18 cellular contexts compared by ENCODE assay signal in genomic region chr1:110877776-110878175, GRCh38. TPM values are rescaled to one million over a fixed set of nuclear protein-coding genes. Genes with fewer than 3 reads are reported as not detected.
DNase-seq lines count a peak whose midpoint lies in the region; ATAC-seq and TF ChIP-seq lines count a peak whose summit lies in the region.
"Had no signal": no experiment of that assay in that cellular context is flagged by ENCODE, and none has a peak within 500 bp of the region (broad histone marks: within the 10 kb centered on the region; RNA-seq: fewer than 3 reads in every experiment).

No MANE protein-coding gene starts in this region.

- H3K9me3 ChIP-seq in DND-41 (ENCODE audit: insufficient read depth, low read length, severe bottlenecking) (no peaks in the 10 kb centered on the region), Loucy (ENCODE audit: insufficient read depth, low read depth, low read length) (no peaks in the 10 kb centered on the region), neutrophil (no peaks in the 10 kb centered on the region), thyroid gland (no peaks in the 10 kb centered on the region)
- H3K9me3 ChIP-seq: tibial artery had no signal

- 80 to 88% methylated on average over 8 of the region's 8 CpGs for WGBS in thyroid gland, 2 donors

- H3K27me3 ChIP-seq in DND-41 (ENCODE audit: insufficient read depth, low read length, poor library complexity) (no peaks in the 10 kb centered on the region), Loucy (ENCODE audit: insufficient read depth, low read length, poor library complexity, severe bottlenecking) (no peaks in the 10 kb centered on the region), neutrophil (no peaks in the 10 kb centered on the region), thyroid gland (no peaks in the 10 kb centered on the region)
- H3K27me3 ChIP-seq: tibial artery had no signal

- H2AFZ ChIP-seq in DND-41 (ENCODE audit: low read depth, low read length), result no peak overlapping the region
- no peak overlapping the region for H2AFZ ChIP-seq in Loucy (ENCODE audit: low read length)

- no peak for DNase-seq in DND-41
- DNase-seq in activated naive CD4-positive, alpha-beta T cell treated with anti-CD3 and anti-CD28 coated beads, Interleukin-2, amount 50 U/mL, for 72 hours (ENCODE audit: low spot score in 2 of 2), result no peak
- no peak for DNase-seq in thyroid gland
- DNase-seq: mesendoderm; NCI-H2029 treated with DMSO at 0.1 percent for 48 hours; NCI-H524 treated with DMSO at 0.1 percent for 48 hours; right cardiac atrium; stimulated activated CD4-positive, alpha-beta T cell treated with anti-CD3 and anti-CD28 coated beads, Interleukin-1b, Interleukin-23, amount 100 ng/mL, for 48 hours; tibial artery; WERI-Rb-1 had no signal

- H4K20me1 ChIP-seq in DND-41 (ENCODE audit: insufficient read depth, low read length) (peaks cover 13% of the 10 kb centered on the region; the same call in 1 of the 2 replicates), Loucy (ENCODE audit: insufficient read depth, low read length, poor library complexity, severe bottlenecking) (peaks cover 42% of the 10 kb centered on the region)

- no peak overlapping the region for H3K4me3 ChIP-seq in DND-41 (ENCODE audit: low read depth in 1 of 2, low read length in 2 of 2)
- peak overlapping the region; percentile 88 for H3K4me3 ChIP-seq in Loucy (ENCODE audit: low read length, poor library complexity, severe bottlenecking)
- H3K4me3 ChIP-seq in neutrophil (ENCODE audit: low read depth in 1 of 2, low read length in 1 of 2), result no peak overlapping the region
- H3K4me3 ChIP-seq in thyroid gland (replicated peaks in 1 of 3), result no peak overlapping the region
- H3K4me3 ChIP-seq: coronary artery, tibial artery had no signal

- TF ChIP-seq POLR2A in thyroid gland (IDR thresholded peaks at IDR 0.05), result no peak

- H3K36me3 ChIP-seq in DND-41 (ENCODE audit: insufficient read depth, low read length) (peaks cover 6% of the 10 kb centered on the region), Loucy (ENCODE audit: insufficient read depth, low read length) (no peaks in the 10 kb centered on the region), neutrophil (peaks cover 30% of the 10 kb centered on the region), thyroid gland (no peaks in the 10 kb centered on the region)
- H3K36me3 ChIP-seq: tibial artery, WERI-Rb-1 had no signal

- H3F3A ChIP-seq in Loucy (ENCODE audit: low read depth), result peaks cover 7% of the 10 kb centered on the region

- H3K9ac ChIP-seq in DND-41 (ENCODE audit: low read depth, low read length) (no peak overlapping the region), Loucy (ENCODE audit: low read depth, low read length, poor library complexity, severe bottlenecking) (peak overlapping the region; percentile 83)

- H3K4me2 ChIP-seq in DND-41 (ENCODE audit: insufficient read depth, low read length) (peak overlapping the region; percentile 25; the same call in 1 of the 2 replicates), Loucy (ENCODE audit: low read depth, low read length, poor library complexity, severe bottlenecking) (peak overlapping the region; percentile 95)

- no peaks in the 10 kb centered on the region for H3K9me3 Mint-ChIP-seq in activated naive CD4-positive, alpha-beta T cell treated with anti-CD3 and anti-CD28 coated beads, Interleukin-2, amount 50 U/mL, for 72 hours

- intact Hi-C loops in thyroid gland (cut with DNase I), result no loop called here

- no peak for TF ChIP-seq CTCF in DND-41 (IDR thresholded peaks at IDR 0.05; ENCODE audit: borderline replicate concordance, extremely low read depth, low read length, poor library complexity, severe bottlenecking)
- no peak for TF ChIP-seq CTCF in Loucy (conservative IDR thresholded peaks at IDR 0.05; ENCODE audit: low read length)
- no peak for TF ChIP-seq CTCF in neutrophil (IDR thresholded peaks at IDR 0.05)
- no peak for TF ChIP-seq CTCF in thyroid gland (IDR thresholded peaks at IDR 0.05)

- peaks cover 83% of the 10 kb centered on the region for H3K4me1 ChIP-seq in DND-41 (ENCODE audit: insufficient read depth, low read length)
- H3K4me1 ChIP-seq in Loucy (ENCODE audit: insufficient read depth, low read length, poor library complexity, severe bottlenecking), result peaks cover 85% of the 10 kb centered on the region
- H3K4me1 ChIP-seq in neutrophil (ENCODE audit: control insufficient read depth in 1 of 2, insufficient read depth in 1 of 2, low read depth in 1 of 2, low read length in 1 of 2), result peaks cover 70 to 72% of the 10 kb centered on the region in 2 experiments
- H3K4me1 ChIP-seq in thyroid gland, result peaks cover 0 to 8% of the 10 kb centered on the region in 2 donors
- H3K4me1 ChIP-seq: tibial artery had no signal

- peaks cover 98% of the 10 kb centered on the region for H3K79me2 ChIP-seq in DND-41 (ENCODE audit: insufficient read depth, low read length)
- peaks cover 93% of the 10 kb centered on the region for H3K79me2 ChIP-seq in Loucy (ENCODE audit: insufficient read depth, low read length)

- ATAC-seq in DND-41 (ENCODE audit: insufficient read depth, low read depth) (no peak), HG02623 (IDR thresholded peaks at IDR 0.05; ENCODE audit: unreplicated experiment) (no peak), HG03175 (IDR thresholded peaks at IDR 0.05; ENCODE audit: unreplicated experiment) (no peak)
- no peak for ATAC-seq in activated naive CD4-positive, alpha-beta T cell treated with anti-CD3 and anti-CD28 coated beads, Interleukin-2, amount 50 U/mL, for 72 hours
- ATAC-seq: esophagus mucosa, right cardiac atrium had no signal

- no peak overlapping the region for H3K27ac ChIP-seq in DND-41 (ENCODE audit: low read length)
- H3K27ac ChIP-seq in neutrophil, result peak overlapping the region; percentile 43
- H3K27ac ChIP-seq in thyroid gland, result no peak overlapping the region
- H3K27ac ChIP-seq: C4-2B, coronary artery, tibial artery, WERI-Rb-1 had no signal

- H3K27ac Mint-ChIP-seq in activated naive CD4-positive, alpha-beta T cell treated with anti-CD3 and anti-CD28 coated beads, Interleukin-2, amount 50 U/mL, for 72 hours, result peak overlapping the region; percentile 87 to 98

- H3K36me3 Mint-ChIP-seq in activated naive CD4-positive, alpha-beta T cell treated with anti-CD3 and anti-CD28 coated beads, Interleukin-2, amount 50 U/mL, for 72 hours, result peaks cover 42 to 70% of the 10 kb centered on the region in 2 donors

- H3K9me2 ChIP-seq in Loucy (replicated peaks; ENCODE audit: low read depth, low read length), result no peaks in the 10 kb centered on the region

RNA-seq across cellular contexts. Expression of gene CD53, which starts 4.8 kb away (rescaled TPM):
- 100 to 1,000 TPM; 277 to 329 TPM for total RNA-seq in activated naive CD4-positive, alpha-beta T cell treated with anti-CD3 and anti-CD28 coated beads, Interleukin-2, amount 50 U/mL, for 72 hours
- 10 to 100 TPM; 11.6 to 31.0 (median 13.9) TPM for total RNA-seq in thyroid gland
- total RNA-seq: glomerular endothelial cell had no signal

Comparison
In these comparisons a context has a peak if more than half of its experiments do, and no peak if none do; other contexts are left out.
1. RNA of gene CD53, which starts 4.8 kb away (total RNA-seq): 277 to 329 TPM in activated naive CD4-positive, alpha-beta T cell treated with anti-CD3 and anti-CD28 coated beads, Interleukin-2, amount 50 U/mL, for 72 hours; 11.6 to 31.0 TPM in thyroid gland; every median in the first group is over 4 times any median in the second.